In genomic region chr16:56480776-56481467, GRCh38 we compare ENCODE assay signal across 1 cellular context.
TF ChIP-seq lines count a peak whose summit lies in the region.

No MANE protein-coding gene starts in this region.

TF ChIP-seq in IMR-90, 13 proteins besides CTCF, POLR2A, EP300 and RAD21 (continued from another document):
- TF ChIP-seq FOS (IDR thresholded peaks at IDR 0.05; ENCODE audit: low read depth, low read length), result no peak
